17 cellular contexts compared by ENCODE assay signal in the genomic region with DNA sequence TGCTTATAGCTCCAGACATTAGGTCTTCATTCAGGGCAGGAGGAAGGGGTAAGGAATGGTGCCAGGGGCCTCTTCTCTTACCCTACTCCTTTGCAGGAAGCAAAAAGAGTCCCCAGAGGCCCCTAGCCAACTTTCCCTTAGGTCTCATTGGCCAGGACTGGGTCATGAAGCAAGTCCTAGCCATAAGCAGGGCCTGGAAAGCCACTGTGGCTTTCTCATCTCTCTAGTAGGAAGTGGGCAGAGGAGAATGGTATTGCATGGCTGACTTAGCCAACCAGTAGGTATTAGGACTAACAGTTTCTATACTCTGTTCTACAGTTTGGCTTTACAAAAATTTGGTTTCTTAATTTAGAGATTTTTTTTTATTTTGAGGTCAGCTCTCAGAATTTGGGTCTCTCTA. TPM values are rescaled to one million over a fixed set of nuclear protein-coding genes. Genes with fewer than 3 reads are reported as not detected.
"Had no signal": no experiment of that assay in that cellular context is flagged by ENCODE, and none has a peak within 500 bp of the region (broad histone marks: within the 10 kb centered on the region; RNA-seq: fewer than 3 reads in every experiment).

No MANE protein-coding gene starts in this region.

- H3K27ac ChIP-seq: adrenal gland, heart right ventricle, lower lobe of right lung, right atrium auricular region, thyroid gland had no signal

- H3K27me3 ChIP-seq: adrenal gland, right atrium auricular region, thyroid gland had no signal

- H3K9me3 Mint-ChIP-seq: activated naive CD4-positive, alpha-beta T cell treated with anti-CD3 and anti-CD28 coated beads, Interleukin-2, amount 50 U/mL, for 24 hours; activated T-cell treated with anti-CD3 and anti-CD28 coated beads, Interleukin-2, amount 50 U/mL, for 24 hours; endodermal cell; nephron; stimulated activated naive B cell treated with anti-CD40 and anti-IgM and Interleukin-4, amounts not matched to agents 10 μg/mL and 1 μg/mL and 100 μg/mL, for 72 hours had no signal

- ATAC-seq: heart right ventricle, left cardiac atrium, lower lobe of right lung had no signal

- DNase-seq: activated effector memory CD4-positive, alpha-beta T cell treated with anti-CD3 and anti-CD28 coated beads, Interleukin-2, amount 50 U/mL, for 16 hours; activated T-cell treated with anti-CD3 and anti-CD28 coated beads, Interleukin-2, amount 50 U/mL, for 24 hours; adrenal gland; endodermal cell; heart right ventricle; left cardiac atrium; lower lobe of right lung; nucleus accumbens; stimulated activated CD4-positive, alpha-beta T cell treated with anti-CD3 and anti-CD28 coated beads, Interleukin-2, amount 100 ng/mL, for 48 hours; stimulated activated naive B cell treated with anti-CD40 and anti-IgM and Interleukin-4, amounts not matched to agents 10 μg/mL and 1 μg/mL and 100 μg/mL, for 72 hours; thyroid gland had no signal

- H3K4me3 ChIP-seq: adrenal gland, heart right ventricle, lower lobe of right lung, right atrium auricular region, thyroid gland had no signal

- H3K36me3 Mint-ChIP-seq: activated naive CD4-positive, alpha-beta T cell treated with anti-CD3 and anti-CD28 coated beads, Interleukin-2, amount 50 U/mL, for 24 hours; stimulated activated naive B cell treated with anti-CD40 and anti-IgM and Interleukin-4, amounts not matched to agents 10 μg/mL and 1 μg/mL and 100 μg/mL, for 72 hours had no signal

- H3K27ac Mint-ChIP-seq: activated naive CD4-positive, alpha-beta T cell treated with anti-CD3 and anti-CD28 coated beads, Interleukin-2, amount 50 U/mL, for 24 hours; activated T-cell treated with anti-CD3 and anti-CD28 coated beads, Interleukin-2, amount 50 U/mL, for 24 hours; endodermal cell; nephron; stimulated activated naive B cell treated with anti-CD40 and anti-IgM and Interleukin-4, amounts not matched to agents 10 μg/mL and 1 μg/mL and 100 μg/mL, for 72 hours had no signal

- H3K4me1 ChIP-seq: adrenal gland, heart right ventricle, lower lobe of right lung, right atrium auricular region had no signal

- H3K27me3 Mint-ChIP-seq: activated naive CD4-positive, alpha-beta T cell treated with anti-CD3 and anti-CD28 coated beads, Interleukin-2, amount 50 U/mL, for 24 hours; activated T-cell treated with anti-CD3 and anti-CD28 coated beads, Interleukin-2, amount 50 U/mL, for 24 hours; stimulated activated naive B cell treated with anti-CD40 and anti-IgM and Interleukin-4, amounts not matched to agents 10 μg/mL and 1 μg/mL and 100 μg/mL, for 72 hours had no signal

- H3K9me3 ChIP-seq: adrenal gland, heart right ventricle, lower lobe of right lung, right atrium auricular region, thyroid gland had no signal

- H3K4me1 Mint-ChIP-seq: activated naive CD4-positive, alpha-beta T cell treated with anti-CD3 and anti-CD28 coated beads, Interleukin-2, amount 50 U/mL, for 24 hours; endodermal cell had no signal

- H3K4me3 Mint-ChIP-seq: activated naive CD4-positive, alpha-beta T cell treated with anti-CD3 and anti-CD28 coated beads, Interleukin-2, amount 50 U/mL, for 24 hours; activated T-cell treated with anti-CD3 and anti-CD28 coated beads, Interleukin-2, amount 50 U/mL, for 24 hours; endodermal cell; nephron; stimulated activated naive B cell treated with anti-CD40 and anti-IgM and Interleukin-4, amounts not matched to agents 10 μg/mL and 1 μg/mL and 100 μg/mL, for 72 hours had no signal

- H3K36me3 ChIP-seq: adrenal gland, heart right ventricle, lower lobe of right lung, right atrium auricular region, thyroid gland had no signal

RNA-seq across cellular contexts. Expression of a gene that starts 4.8 kb away (rescaled TPM):
- total RNA-seq: epithelial cell of proximal tubule had no signal

RNA-seq across cellular contexts. Expression of a gene that starts 56.5 kb away (rescaled TPM):
- total RNA-seq: epithelial cell of proximal tubule, frontal cortex, skeletal muscle tissue had no signal
